In the genomic region with DNA sequence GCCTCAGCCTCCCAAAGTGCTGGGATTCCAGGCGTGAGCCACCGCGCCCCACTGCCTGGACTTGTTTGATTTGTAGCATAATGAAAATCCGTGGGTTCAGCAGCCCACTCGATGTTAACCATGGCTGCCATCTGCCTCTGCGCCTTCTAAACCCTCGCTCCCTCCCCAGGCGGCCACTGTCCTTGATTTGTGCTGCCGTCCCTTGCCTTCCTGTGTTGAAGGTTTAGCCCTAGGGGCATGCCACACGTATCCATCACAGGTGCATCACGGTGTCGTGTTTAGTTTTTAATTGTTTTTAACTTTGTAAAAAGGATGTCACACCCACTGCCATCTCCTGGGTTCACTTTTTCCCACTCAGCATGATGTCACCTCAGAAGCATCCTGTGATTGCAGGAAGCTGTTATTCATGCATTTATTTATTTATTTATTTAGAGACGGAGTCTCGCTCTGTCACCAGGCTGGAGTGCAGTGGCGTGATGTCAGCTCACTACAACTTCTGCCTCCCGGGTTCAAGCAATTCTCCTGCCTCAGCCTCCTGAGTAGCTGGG, we compare ENCODE assay signal across 10 cellular contexts. TPM values are rescaled to one million over a fixed set of nuclear protein-coding genes. Genes with fewer than 3 reads are reported as not detected.
DNase-seq lines count a peak whose midpoint lies in the region; ATAC-seq lines count a peak whose summit lies in the region.
"Had no signal": no experiment of that assay in that cellular context is flagged by ENCODE, and none has a peak within 500 bp of the region (broad histone marks: within the 10 kb centered on the region; RNA-seq: fewer than 3 reads in every experiment).

No MANE protein-coding gene starts in this region.

- H3K27me3 Mint-ChIP-seq in activated naive CD4-positive, alpha-beta T cell treated with anti-CD3 and anti-CD28 coated beads for 36 hours (ENCODE audit: low read depth) = no peaks in the 10 kb centered on the region

- intact Hi-C loops in left cardiac atrium (cut with DNase I) = no loop called here
- intact Hi-C loops in activated naive CD4-positive, alpha-beta T cell treated with anti-CD3 and anti-CD28 coated beads for 36 hours (cut with micrococcal nuclease) = no loop called here

- no peaks in the 10 kb centered on the region for H3K4me1 Mint-ChIP-seq in activated naive CD4-positive, alpha-beta T cell treated with anti-CD3 and anti-CD28 coated beads for 36 hours (ENCODE audit: low read depth)

- H3K9me3 Mint-ChIP-seq in activated naive CD4-positive, alpha-beta T cell treated with anti-CD3 and anti-CD28 coated beads for 36 hours = peaks cover 9% of the 10 kb centered on the region

- H3K36me3 Mint-ChIP-seq in activated naive CD4-positive, alpha-beta T cell treated with anti-CD3 and anti-CD28 coated beads for 36 hours (ENCODE audit: low read depth) = no peaks in the 10 kb centered on the region

- H3K27ac Mint-ChIP-seq in activated naive CD4-positive, alpha-beta T cell treated with anti-CD3 and anti-CD28 coated beads for 36 hours = no peak overlapping the region
- H3K27ac Mint-ChIP-seq: progenitor cell of endocrine pancreas had no signal

- H3K4me3 Mint-ChIP-seq in activated naive CD4-positive, alpha-beta T cell treated with anti-CD3 and anti-CD28 coated beads for 36 hours = no peak overlapping the region

- CTCF ChIA-PET in activated naive CD4-positive, alpha-beta T cell treated with anti-CD3 and anti-CD28 coated beads for 36 hours (lab: Charles Lee) = no interaction called here

- ATAC-seq in GM21723 (IDR thresholded peaks at IDR 0.05; ENCODE audit: unreplicated experiment) = no peak
- ATAC-seq in left cardiac atrium = no peak

- DNase-seq in GM04504 (ENCODE audit: low read depth) (peak; percentile 57), NCI-H69 (lab: John Stamatoyannopoulos, UW) (peak; percentile 80), dermis microvascular lymphatic vessel endothelial cell (ENCODE audit: low read depth in 2 of 2) (peak; percentile 68 to 72), non-pigmented ciliary epithelial cell (ENCODE audit: low read depth) (peak; percentile 30), T-helper 1 cell (no peak), left cardiac atrium (no peak)
- DNase-seq in activated naive CD4-positive, alpha-beta T cell treated with anti-CD3 and anti-CD28 coated beads for 36 hours = no peak
- DNase-seq: NCI-H446 had no signal

RNA-seq across cellular contexts. Expression of a gene that starts 24.5 kb away (rescaled TPM):
- 4.5 and 16.2 TPM in 2 replicates for total RNA-seq in dermis microvascular lymphatic vessel endothelial cell
- 10 to 100 TPM; 27.6 to 34.5 TPM for total RNA-seq in left cardiac atrium
- total RNA-seq in activated naive CD4-positive, alpha-beta T cell treated with anti-CD3 and anti-CD28 coated beads for 36 hours = 10 to 100 TPM; 13.6 to 15.6 TPM

RNA-seq across cellular contexts. Expression of a gene that starts 41.8 kb away (rescaled TPM):
- 3.9 and 13.1 TPM in 2 replicates for total RNA-seq in dermis microvascular lymphatic vessel endothelial cell
- 1 to 10 TPM; 1.7 to 2.4 TPM for total RNA-seq in left cardiac atrium
- total RNA-seq in activated naive CD4-positive, alpha-beta T cell treated with anti-CD3 and anti-CD28 coated beads for 36 hours = not detected

RNA-seq across cellular contexts. Expression of a gene that starts 59.1 kb away (rescaled TPM):
- 7.6 and 10.2 TPM in 2 replicates for total RNA-seq in dermis microvascular lymphatic vessel endothelial cell
- 10 to 100 TPM in 1 of 2 donors, 1 to 10 TPM in 1; 7.7 to 19.2 TPM for total RNA-seq in left cardiac atrium
- 10 to 100 TPM; 37.7 to 38.8 TPM for total RNA-seq in activated naive CD4-positive, alpha-beta T cell treated with anti-CD3 and anti-CD28 coated beads for 36 hours

Comparison
In these comparisons a context has a peak if more than half of its experiments do, and no peak if none do; other contexts are left out.
1. DNase-seq: peak in GM04504 (single experiment), NCI-H69 (single experiment), dermis microvascular lymphatic vessel endothelial cell (2 of 2) and non-pigmented ciliary epithelial cell (single experiment); none in T-helper 1 cell (0 of 5), left cardiac atrium (single experiment) and activated naive CD4-positive, alpha-beta T cell treated with anti-CD3 and anti-CD28 coated beads for 36 hours (single experiment).